In the genomic region with DNA sequence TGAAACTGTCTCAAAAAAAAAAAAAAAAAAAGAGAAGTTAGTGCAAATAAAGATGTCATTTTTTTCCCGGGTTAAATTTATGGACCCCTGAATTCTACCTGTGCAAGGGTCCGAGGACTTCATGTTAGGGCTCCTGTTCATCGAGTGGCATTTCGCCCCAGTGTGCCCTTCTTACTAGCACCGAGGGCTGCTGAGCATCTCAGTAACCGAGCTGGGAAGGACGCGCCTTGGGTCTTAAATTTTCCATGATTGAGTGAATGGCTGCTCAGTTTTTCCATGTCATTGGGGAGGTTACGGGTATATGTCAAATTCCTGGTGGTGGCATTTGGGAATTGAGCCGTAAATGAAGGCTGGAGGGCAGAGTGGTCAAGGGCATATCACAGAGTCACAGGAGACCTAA, we compare ENCODE assay signal across 17 cellular contexts. TPM values are rescaled to one million over a fixed set of nuclear protein-coding genes. Genes with fewer than 3 reads are reported as not detected.
"Had no signal": no experiment of that assay in that cellular context is flagged by ENCODE, and none has a peak within 500 bp of the region (broad histone marks: within the 10 kb centered on the region; RNA-seq: fewer than 3 reads in every experiment).

No MANE protein-coding gene starts in this region.

- ATAC-seq: activated naive CD4-positive, alpha-beta T cell treated with anti-CD3 and anti-CD28 coated beads, Interleukin-2, amount 50 U/mL, for 72 hours; activated T-helper 17 cell treated with anti-CD3 and anti-CD28 coated beads, Interleukin-2, amount 50 U/mL, for 72 hours; left lobe of liver; lower lobe of right lung; naive thymus-derived CD8-positive, alpha-beta T cell; upper lobe of right lung had no signal

- H3K36me3 ChIP-seq: lower lobe of right lung, thyroid gland, upper lobe of right lung had no signal

- H3K4me1 ChIP-seq: lower lobe of right lung, parathyroid adenoma, upper lobe of right lung had no signal

- H3K4me3 ChIP-seq: coronary artery, lower lobe of right lung, thyroid gland, upper lobe of right lung had no signal

- H3K27me3 ChIP-seq: thyroid gland, upper lobe of right lung had no signal

- H3K27ac ChIP-seq: lower lobe of right lung, parathyroid adenoma, thyroid gland, upper lobe of right lung had no signal

- H3K9ac ChIP-seq: parathyroid adenoma had no signal

- DNase-seq: activated CD4-positive, alpha-beta T cell treated with anti-CD3 and anti-CD28 coated beads for 1 hour; activated CD8-positive, alpha-beta memory T cell treated with anti-CD3 and anti-CD28 coated beads, Interleukin-2, amount 50 U/mL, for 4 hours; activated T-cell treated with anti-CD3 and anti-CD28 coated beads, Interleukin-2, amount 50 U/mL, for 24 hours; lower lobe of right lung; naive thymus-derived CD8-positive, alpha-beta T cell; right cardiac atrium; stimulated activated CD4-positive, alpha-beta T cell treated with anti-CD3 and anti-CD28 coated beads, Interleukin-12 subunit alpha, Interleukin-12 subunit beta, amount 100 ng/mL, for 4 hours; stimulated activated CD4-positive, alpha-beta T cell treated with anti-CD3 and anti-CD28 coated beads, Interleukin-4, amount 100 ng/mL, for 4 hours; substantia nigra; T-helper 1 cell; thyroid gland; upper lobe of right lung had no signal

- H3K79me2 ChIP-seq: parathyroid adenoma had no signal

- H2AFZ ChIP-seq: parathyroid adenoma had no signal

- H3K9me3 ChIP-seq: lower lobe of right lung, thyroid gland, upper lobe of right lung had no signal

RNA-seq across cellular contexts. Expression of a gene that starts 34.9 kb away (rescaled TPM):
- total RNA-seq: left lobe of liver, upper lobe of right lung had no signal
